Comparison of ENCODE assay signal across 8 cellular contexts in genomic region chr1:247078315-247079140, GRCh38. TPM values are rescaled to one million over a fixed set of nuclear protein-coding genes. Genes with fewer than 3 reads are reported as not detected.
A peak's percentile ranks its signal among the peaks of the same experiment; 100 is the strongest.
DNase-seq lines count a peak whose midpoint lies in the region; ATAC-seq and TF ChIP-seq lines count a peak whose summit lies in the region.

Gene ZNF670, minus strand, starts transcription at chr1:247078811. Its CDS starts 215 bp downstream, at chr1:247078596.

- H3K9me3 ChIP-seq in GM23248 (ENCODE audit: low read depth) (no peaks in the 10 kb centered on the region), Karpas-422 (ENCODE audit: low read length) (peaks cover 12% of the 10 kb centered on the region), neural cell (ENCODE audit: low read length) (peaks cover 6% of the 10 kb centered on the region)

- H3K4me2 ChIP-seq in GM23248 (ENCODE audit: unreplicated experiment) (peak within 1 kb of the TSS; percentile 96), Karpas-422 (ENCODE audit: low read depth, low read length, poor library complexity, severe bottlenecking) (peak within 1 kb of the TSS; percentile 80), neural cell (ENCODE audit: low read length) (peak within 1 kb of the TSS; percentile 51)

- TF ChIP-seq EP300 in neural cell (conservative IDR thresholded peaks at IDR 0.05; ENCODE audit: poor library complexity, severe bottlenecking) = peak; percentile 37

- H3K36me3 ChIP-seq in GM23248 (ENCODE audit: low read depth) = no peaks in the 10 kb centered on the region
- H3K36me3 ChIP-seq in Karpas-422 (ENCODE audit: insufficient read depth, low read length) = peaks cover 25% of the 10 kb centered on the region
- H3K36me3 ChIP-seq in neural cell (ENCODE audit: insufficient read depth, low read length) = no peaks in the 10 kb centered on the region

- H3K4me3 Mint-ChIP-seq in activated T-helper 17 cell treated with anti-CD3 and anti-CD28 coated beads, Interleukin-2, amount 50 U/mL, for 72 hours = peak within 1 kb of the TSS; percentile 91
- H3K4me3 Mint-ChIP-seq in stimulated activated naive CD8-positive, alpha-beta T cell treated with anti-CD3 and anti-CD28 coated beads, Interleukin-15, amount 100 ng/mL, for 72 hours = peak within 1 kb of the TSS; percentile 84 to 97

- H3K9me3 Mint-ChIP-seq in activated T-helper 17 cell treated with anti-CD3 and anti-CD28 coated beads, Interleukin-2, amount 50 U/mL, for 72 hours = peaks cover 4% of the 10 kb centered on the region
- peaks cover 6 to 20% of the 10 kb centered on the region in 2 donors for H3K9me3 Mint-ChIP-seq in stimulated activated naive CD8-positive, alpha-beta T cell treated with anti-CD3 and anti-CD28 coated beads, Interleukin-15, amount 100 ng/mL, for 72 hours

- TF ChIP-seq RAD21 in neural cell (conservative IDR thresholded peaks at IDR 0.05) = no peak

- H3K27me3 Mint-ChIP-seq in activated T-helper 17 cell treated with anti-CD3 and anti-CD28 coated beads, Interleukin-2, amount 50 U/mL, for 72 hours = no peaks in the 10 kb centered on the region
- peaks cover 7% of the 10 kb centered on the region for H3K27me3 Mint-ChIP-seq in stimulated activated naive CD8-positive, alpha-beta T cell treated with anti-CD3 and anti-CD28 coated beads, Interleukin-15, amount 100 ng/mL, for 72 hours

- peak within 1 kb of the TSS; percentile 86 for H3K27ac Mint-ChIP-seq in activated T-helper 17 cell treated with anti-CD3 and anti-CD28 coated beads, Interleukin-2, amount 50 U/mL, for 72 hours
- H3K27ac Mint-ChIP-seq in stimulated activated naive CD8-positive, alpha-beta T cell treated with anti-CD3 and anti-CD28 coated beads, Interleukin-15, amount 100 ng/mL, for 72 hours = peak within 1 kb of the TSS; percentile 92 to 99

- ATAC-seq in activated T-helper 17 cell treated with anti-CD3 and anti-CD28 coated beads, Interleukin-2, amount 50 U/mL, for 72 hours (replicated peaks) = peak; percentile 100
- peak; percentile 99 for ATAC-seq in stimulated activated naive CD8-positive, alpha-beta T cell treated with anti-CD3 and anti-CD28 coated beads, Interleukin-15, amount 100 ng/mL, for 72 hours

- H3K27me3 ChIP-seq in GM23248 (replicated peaks; ENCODE audit: insufficient read depth) (no peaks in the 10 kb centered on the region), Karpas-422 (ENCODE audit: low read length) (no peaks in the 10 kb centered on the region), neural cell (ENCODE audit: insufficient read depth, low read depth, low read length) (no peaks in the 10 kb centered on the region)

- peak; percentile 39 for TF ChIP-seq CTCF in neural cell (IDR thresholded peaks at IDR 0.05; ENCODE audit: poor library complexity, severe bottlenecking)

- 1 to 2% methylated on average over 45 to 54 of the region's 54 CpGs for WGBS in GM23248 (ENCODE audit: low coverage in 1 of 2, low lambda C conversion rate in 2 of 2, missing lambda C conversion rate in 2 of 2), 2 experiments

- H2AFZ ChIP-seq in GM23248 (peak within 1 kb of the TSS; percentile 98), Karpas-422 (ENCODE audit: low read length) (peak within 1 kb of the TSS; percentile 87), neural cell (ENCODE audit: low read depth, low read length) (peak within 1 kb of the TSS; percentile 96)

- H3K79me2 ChIP-seq in GM23248 (ENCODE audit: insufficient read depth) = 0 out of 2 replicates have a peak, but pooled peaks cover 19% of the 10 kb centered on the region
- H3K79me2 ChIP-seq in Karpas-422 (ENCODE audit: low read length) = peaks cover 50% of the 10 kb centered on the region
- H3K79me2 ChIP-seq in neural cell (replicated peaks; ENCODE audit: insufficient read depth, low read length) = peaks cover 37% of the 10 kb centered on the region

- H3K4me3 ChIP-seq in GM23248 = peak within 1 kb of the TSS; percentile 96
- H3K4me3 ChIP-seq in Karpas-422 (ENCODE audit: low read length) = peak within 1 kb of the TSS; percentile 79
- H3K4me3 ChIP-seq in neural cell (ENCODE audit: low read length) = peak within 1 kb of the TSS; percentile 96

- H3K27ac ChIP-seq in GM23248 (0 out of 2 replicates have a peak within 1 kb of the TSS, but pooled peaks have one; percentile 17), Karpas-422 (ENCODE audit: low read length) (peak within 1 kb of the TSS; percentile 13; the same call in 1 of the 2 replicates), neural cell (ENCODE audit: low read length) (peak within 1 kb of the TSS; percentile 85)

- no peaks in the 10 kb centered on the region for H3F3A ChIP-seq in GM23248 (ENCODE audit: insufficient read depth)
- no peaks in the 10 kb centered on the region for H3F3A ChIP-seq in neural cell (ENCODE audit: insufficient read depth, low read length, poor library complexity, severe bottlenecking)

- H4K20me1 ChIP-seq in GM23248 (ENCODE audit: insufficient read depth) (no peaks in the 10 kb centered on the region), Karpas-422 (ENCODE audit: insufficient read depth, low read depth, low read length) (no peaks in the 10 kb centered on the region), neural cell (ENCODE audit: insufficient read depth) (no peaks in the 10 kb centered on the region)

- peaks cover 6% of the 10 kb centered on the region for H3K4me1 Mint-ChIP-seq in activated T-helper 17 cell treated with anti-CD3 and anti-CD28 coated beads, Interleukin-2, amount 50 U/mL, for 72 hours
- H3K4me1 Mint-ChIP-seq in stimulated activated naive CD8-positive, alpha-beta T cell treated with anti-CD3 and anti-CD28 coated beads, Interleukin-15, amount 100 ng/mL, for 72 hours = peaks cover 26% of the 10 kb centered on the region

- H3K9me2 ChIP-seq in GM23248 (ENCODE audit: insufficient read depth) (no peaks in the 10 kb centered on the region), Karpas-422 (replicated peaks; ENCODE audit: insufficient read depth, low read length) (no peaks in the 10 kb centered on the region), neural cell (ENCODE audit: insufficient read depth, low read length) (no peaks in the 10 kb centered on the region)

- H3K36me3 Mint-ChIP-seq in activated T-helper 17 cell treated with anti-CD3 and anti-CD28 coated beads, Interleukin-2, amount 50 U/mL, for 72 hours (ENCODE audit: low read depth) = no peaks in the 10 kb centered on the region

- in situ Hi-C loops in GM23248 (cut with MboI) = no loop called here

- peak; percentile 97 for DNase-seq in Daoy (ENCODE audit: low read depth)
- peak; percentile 99 for DNase-seq in GM23248
- peak; percentile 99 for DNase-seq in Karpas-422
- DNase-seq in RPMI7951 (ENCODE audit: low read depth) = peak; percentile 92
- peak; percentile 90 for DNase-seq in fibroblast of the conjunctiva (ENCODE audit: low read depth)
- peak; percentile 82 to 92 for DNase-seq in stimulated activated naive CD8-positive, alpha-beta T cell treated with anti-CD3 and anti-CD28 coated beads, Interleukin-15, amount 100 ng/mL, for 72 hours

- H3K9ac ChIP-seq in GM23248 (peak within 1 kb of the TSS; percentile 86), Karpas-422 (ENCODE audit: low read length) (peak within 1 kb of the TSS; percentile 86), neural cell (ENCODE audit: low read length) (peak within 1 kb of the TSS; percentile 91)

- H3K4me1 ChIP-seq in GM23248 (ENCODE audit: insufficient read depth) (peaks cover 10% of the 10 kb centered on the region), Karpas-422 (ENCODE audit: low read length) (peaks cover 18% of the 10 kb centered on the region)

TF ChIP-seq in neural cell, 6 proteins besides CTCF, POLR2A, EP300 and RAD21:
- TF ChIP-seq POLR2AphosphoS5 (IDR thresholded peaks at IDR 0.05) (peak; percentile 96), EZH2 (IDR thresholded peaks at IDR 0.05; ENCODE audit: borderline replicate concordance, insufficient read depth, low read length, poor library complexity, severe bottlenecking) (no peak), SMC3 (conservative IDR thresholded peaks at IDR 0.05; ENCODE audit: poor library complexity) (peak; percentile 45), TAF1 (IDR thresholded peaks at IDR 0.05; ENCODE audit: low read depth) (peak; percentile 85), REST (IDR thresholded peaks at IDR 0.05; ENCODE audit: borderline replicate concordance) (peak; percentile 84), MXI1 (conservative IDR thresholded peaks at IDR 0.05; ENCODE audit: poor library complexity, severe bottlenecking) (peak; percentile 89)

RNA-seq across cellular contexts. Expression of gene ZNF670, which starts in this region (rescaled TPM):
- 7.3 and 10.0 TPM in 2 replicates for total RNA-seq in Daoy (2014; rRNA removed; shearing (Covaris generic))
- total RNA-seq in GM23248 (2014; rRNA removed; shearing (Covaris generic)) = 1.4 and 4.6 TPM in 2 replicates
- polyA plus RNA-seq in GM23248 (2016; fragmentation: Nextera tagmentation; extraction: Ambion mirVana) = 2.8 and 2.9 TPM in 2 replicates
- total RNA-seq in Karpas-422 (2014; rRNA removed; shearing (Covaris generic); ENCODE audit: low replicate concordance) = 5.7 and 20.0 TPM in 2 replicates
- total RNA-seq in RPMI7951 (2014; rRNA removed; shearing (Covaris generic)) = 6.0 and 6.5 TPM in 2 replicates
- total RNA-seq in activated T-helper 17 cell treated with anti-CD3 and anti-CD28 coated beads, Interleukin-2, amount 50 U/mL, for 72 hours = 1 to 10 TPM; 2.7 to 3.3 TPM
- 9.3 and 10.6 TPM in 2 replicates for polyA plus RNA-seq in neural cell
- polyA minus RNA-seq in neural cell = 25.9 and 26.3 TPM in 2 replicates

Comparison
In these comparisons a context has a peak if more than half of its experiments do, and no peak if none do; other contexts are left out.
1. Peak in every context shown above with its lines: DNase-seq, ATAC-seq, H3K4me3 ChIP-seq and H3K27ac ChIP-seq.
2. H3K27ac ChIP-seq: peak in every context shown above with its lines; median percentile 85 in neural cell; 17 in GM23248; 13 in Karpas-422.